ENCODE assay signal across 10 cellular contexts in genomic region chr17:44315760-44316731, GRCh38. TPM values are rescaled to one million over a fixed set of nuclear protein-coding genes. Genes with fewer than 3 reads are reported as not detected.
DNase-seq lines count a peak whose midpoint lies in the region; ATAC-seq, FAIRE-seq and TF ChIP-seq lines count a peak whose summit lies in the region.
"Had no signal": no experiment of that assay in that cellular context is flagged by ENCODE, and none has a peak within 500 bp of the region (broad histone marks: within the 10 kb centered on the region; RNA-seq: fewer than 3 reads in every experiment).

No MANE protein-coding gene starts in this region.

- no peaks in the 10 kb centered on the region for H3K9me2 ChIP-seq in HCT116 (ENCODE audit: insufficient read depth)

- POLR2A ChIA-PET in CD4-positive, alpha-beta T cell (lab: Charles Lee) = interaction anchor here (0.9 to 3.8 kb wide), 8 partner anchors 11 to 130 kb away, joined by 3 to 29 read pairs (median 7); partner anchors contain the start of genes TMUB2 and UBTF
- POLR2A ChIA-PET in HCT116 (lab: Charles Lee) = interaction anchor here (0.9 kb wide), 1 partner anchor 95 kb away, joined by 3 read pairs; no protein-coding TSS in a partner anchor
- POLR2A ChIA-PET in GM12878 (lab: Charles Lee) = interaction anchor here (0.7 to 1.0 kb wide), 2 partner anchors 11 to 118 kb away, joined by 3 read pairs; no protein-coding TSS in a partner anchor

- peak; percentile 54 for FAIRE-seq in GM12878 (lab: Jason Lieb, UNC)
- no peak for FAIRE-seq in kidney (lab: Jason Lieb, UNC)

- peak overlapping the region; percentile 68 for H3K4me3 Mint-ChIP-seq in CD4-positive, alpha-beta T cell
- H3K4me3 Mint-ChIP-seq in mesothelial cell of epicardium = peak overlapping the region; percentile 62

- no peaks in the 10 kb centered on the region for H3K9me3 ChIP-seq in CD4-positive, alpha-beta T cell (ENCODE audit: control insufficient read depth, low read length)
- H3K9me3 ChIP-seq in HCT116 (ENCODE audit: control insufficient read depth in 1 of 2, insufficient read depth in 1 of 2, low read depth in 1 of 2, low read length in 2 of 2) (no peaks in the 10 kb centered on the region), GM12878 (replicated peaks; ENCODE audit: control insufficient read depth, insufficient read depth, low read length) (no peaks in the 10 kb centered on the region), kidney (ENCODE audit: control insufficient read depth in 1 of 2, low read length in 2 of 2) (no peaks in the 10 kb centered on the region), ovary (no peaks in the 10 kb centered on the region)

- H3K4me1 ChIP-seq in HCT116 (ENCODE audit: control insufficient read depth in 1 of 2, insufficient read depth in 2 of 2, low read length in 2 of 2) = peaks cover 2 to 38% of the 10 kb centered on the region in 2 experiments; a peak in 2 of 4 replicates
- H3K4me1 ChIP-seq in GM12878 (ENCODE audit: control insufficient read depth, insufficient read depth, low read length) = peaks cover 14% of the 10 kb centered on the region
- peaks cover 0 to 4% of the 10 kb centered on the region in 2 donors for H3K4me1 ChIP-seq in kidney (ENCODE audit: control insufficient read depth in 1 of 2, insufficient read depth in 1 of 2, low read depth in 1 of 2, low read length in 2 of 2)
- H3K4me1 ChIP-seq in ovary (ENCODE audit: insufficient read depth) = peaks cover 3% of the 10 kb centered on the region

- RAD21 ChIA-PET in HCT116 (lab: Charles Lee; ENCODE audit: low non-redundant PET in 1 of 2, low total read pairs in 2 of 2, uncharacterized antibody in 2 of 2, unreplicated experiment in 2 of 2) (no interaction called here), GM12878 (lab: Charles Lee; ENCODE audit: unreplicated experiment) (interaction anchor here (0.7 kb wide), 1 partner anchor 108 kb away, joined by 3 read pairs; no protein-coding TSS in a partner anchor)

- peaks cover 14% of the 10 kb centered on the region for H3K36me3 Mint-ChIP-seq in CD4-positive, alpha-beta T cell (ENCODE audit: low read depth)
- peaks cover 6% of the 10 kb centered on the region for H3K36me3 Mint-ChIP-seq in mesothelial cell of epicardium

- peak overlapping the region; percentile 73 for H3K4me2 ChIP-seq in HCT116 (ENCODE audit: low read length)
- H3K4me2 ChIP-seq in GM12878 (ENCODE audit: control insufficient read depth, insufficient read depth) = peak overlapping the region; percentile 63

- H2AFZ ChIP-seq in HCT116 (ENCODE audit: low read depth, low read length, poor library complexity, severe bottlenecking) (no peak overlapping the region), GM12878 (ENCODE audit: control insufficient read depth, low read depth, low read length) (no peak overlapping the region)

- no TSS peak for BruUV-seq in HCT116 (replicated peaks; lab: Mats Ljungman, UMichigan)
- BruUV-seq in GM12878 (replicated peaks; lab: Mats Ljungman, UMichigan) = no TSS peak

- intact Hi-C loops in CD4-positive, alpha-beta T cell (cut with DNase I, micrococcal nuclease) = no loop called here
- intact Hi-C loops in HCT116 (cut with micrococcal nuclease) (no loop called here), GM12878 (cut with micrococcal nuclease; ENCODE audit: unreplicated experiment) (no loop called here), kidney (cut with DNase I) (no loop called here), ovary (cut with DNase I) (no loop called here)

- H3K79me2 ChIP-seq in HCT116 (ENCODE audit: insufficient read depth, low read length) = peaks cover 4% of the 10 kb centered on the region; the same call in 1 of the 2 replicates
- H3K79me2 ChIP-seq in GM12878 (ENCODE audit: control insufficient read depth, insufficient read depth, low read length) = no peaks in the 10 kb centered on the region

- WGBS in GM12878 (ENCODE audit: insufficient coverage, insufficient replicate concordance, low lambda C conversion rate, missing lambda C conversion rate) = 21% methylated on average over 38 of the region's 38 CpGs
- 7 to 8% (median 8%) methylated on average over 38 of the region's 38 CpGs for WGBS in ovary, 3 donors

- no peak for TF ChIP-seq CTCF in CD4-positive, alpha-beta T cell (IDR thresholded peaks at IDR 0.05)
- TF ChIP-seq CTCF in HCT116 (IDR thresholded peaks at IDR 0.05 in 2 of 3, conservative IDR thresholded peaks at IDR 0.05 in 1 of 3; ENCODE audit: borderline replicate concordance in 1 of 3, insufficient read depth in 1 of 3, low read depth in 2 of 3, low read length in 2 of 3) (no peak), GM12878 (IDR thresholded peaks at IDR 0.05 in 2 of 3, conservative IDR thresholded peaks at IDR 0.05 in 1 of 3; ENCODE audit: control insufficient read depth in 2 of 3, extremely low read depth in 1 of 3, insufficient read depth in 1 of 3, low read depth in 3 of 3, low read length in 3 of 3) (no peak), mesothelial cell of epicardium (IDR thresholded peaks at IDR 0.05; ENCODE audit: unreplicated experiment) (no peak), kidney (IDR thresholded peaks at IDR 0.05; ENCODE audit: borderline replicate concordance, extremely low read depth, insufficient read depth) (no peak), ovary (IDR thresholded peaks at IDR 0.05) (no peak)

- H3K27me3 Mint-ChIP-seq in CD4-positive, alpha-beta T cell = peaks cover 51% of the 10 kb centered on the region
- H3K27me3 Mint-ChIP-seq in mesothelial cell of epicardium (ENCODE audit: low read depth) = peaks cover 72% of the 10 kb centered on the region

- H3K4me1 Mint-ChIP-seq in CD4-positive, alpha-beta T cell (ENCODE audit: low read depth) = peaks cover 21% of the 10 kb centered on the region
- peaks cover 10% of the 10 kb centered on the region for H3K4me1 Mint-ChIP-seq in mesothelial cell of epicardium

- TF ChIP-seq POLR2A in HCT116 (IDR thresholded peaks at IDR 0.05; ENCODE audit: borderline replicate concordance, extremely low read depth, insufficient read depth, insufficient read length) (no peak), GM12878 (IDR thresholded peaks at IDR 0.05; ENCODE audit: low read depth, low read length) (peak; percentile 43; the same call in 1 of the 2 replicates), ovary (IDR thresholded peaks at IDR 0.05) (no peak)

- DNase-seq in CD4-positive, alpha-beta T cell = no peak
- no peak for DNase-seq in HCT116 (ENCODE audit: low read depth, low spot score)
- DNase-seq in GM12878 (ENCODE audit: low read depth, low spot score) = no peak
- DNase-seq in mesothelial cell of epicardium (ENCODE audit: low spot score in 2 of 2, unreplicated experiment in 2 of 2) = no peak
- no peak for DNase-seq in kidney
- no peak for DNase-seq in NOMO-1 treated with dmso at 0.1 percent for 144 hours (lab: John Stamatoyannopoulos, UW; ENCODE audit: unreplicated experiment)
- no peak for DNase-seq in kidney tubule cell (ENCODE audit: low spot score)
- no peak for DNase-seq in ovary
- DNase-seq: foreskin melanocyte, NCI-H1930 had no signal

- peaks cover 28% of the 10 kb centered on the region for H3K27me3 ChIP-seq in CD4-positive, alpha-beta T cell (ENCODE audit: control insufficient read depth, insufficient read depth, low read length)
- H3K27me3 ChIP-seq in HCT116 (ENCODE audit: insufficient read depth, low read length) (no peaks in the 10 kb centered on the region), GM12878 (replicated peaks in 1 of 2; ENCODE audit: control insufficient read depth in 2 of 2, insufficient read depth in 2 of 2, low read length in 1 of 2) (peaks cover 4 to 14% of the 10 kb centered on the region in 2 experiments; a peak in 3 of 4 replicates), ovary (peaks cover 3% of the 10 kb centered on the region)

- no peaks in the 10 kb centered on the region for H3K9me3 Mint-ChIP-seq in CD4-positive, alpha-beta T cell
- H3K9me3 Mint-ChIP-seq in mesothelial cell of epicardium = no peaks in the 10 kb centered on the region

- H3K9ac ChIP-seq in HCT116 (ENCODE audit: low read length) (no peak overlapping the region), GM12878 (ENCODE audit: control insufficient read depth, insufficient read depth, low read length) (no peak overlapping the region), kidney (ENCODE audit: low read length in 2 of 2) (no peak overlapping the region)

- no peak for TF ChIP-seq EP300 in GM12878 (IDR thresholded peaks at IDR 0.05; ENCODE audit: borderline replicate concordance in 1 of 2, control insufficient read depth in 1 of 2, low read depth in 2 of 2, low read length in 2 of 2)
- TF ChIP-seq EP300 in ovary (IDR thresholded peaks at IDR 0.05) = no peak

- TF ChIP-seq RAD21 in HCT116 (IDR thresholded peaks at IDR 0.05; ENCODE audit: low read depth) (no peak), GM12878 (IDR thresholded peaks at IDR 0.05; ENCODE audit: insufficient read depth, low read depth, low read length) (no peak)

- H4K20me1 ChIP-seq in HCT116 (ENCODE audit: insufficient read depth) (no peaks in the 10 kb centered on the region), GM12878 (ENCODE audit: control insufficient read depth, insufficient read depth) (0 out of 2 replicates have a peak, but pooled peaks cover 2% of the 10 kb centered on the region)

- H3K36me3 ChIP-seq in HCT116 (ENCODE audit: control insufficient read depth in 1 of 2, insufficient read depth in 2 of 2, low read length in 2 of 2) (peaks cover 9 to 17% of the 10 kb centered on the region in 2 experiments; a peak in 3 of 4 replicates), GM12878 (ENCODE audit: control insufficient read depth in 2 of 2, insufficient read depth in 2 of 2, low read length in 1 of 2) (peaks cover 0 to 13% of the 10 kb centered on the region in 2 experiments; a peak in 3 of 4 replicates), kidney (ENCODE audit: control insufficient read depth in 1 of 2, insufficient read depth in 2 of 2, low read length in 2 of 2) (peaks cover 7 to 10% of the 10 kb centered on the region in 2 donors), ovary (no peaks in the 10 kb centered on the region)

- H3K27ac ChIP-seq in CD4-positive, alpha-beta T cell (ENCODE audit: low read depth, low read length) = no peak overlapping the region
- no peak overlapping the region for H3K27ac ChIP-seq in HCT116 (ENCODE audit: low read depth, low read length)
- no peak overlapping the region for H3K27ac ChIP-seq in GM12878 (ENCODE audit: control insufficient read depth, insufficient read depth)
- no peak overlapping the region for H3K27ac ChIP-seq in kidney (ENCODE audit: low read depth in 2 of 2, low read length in 2 of 2)
- H3K27ac ChIP-seq in ovary = no peak overlapping the region

- in situ Hi-C loops in GM12878 (cut with MboI) = no loop called here

- H3K27ac Mint-ChIP-seq in CD4-positive, alpha-beta T cell = no peak overlapping the region
- H3K27ac Mint-ChIP-seq in mesothelial cell of epicardium = no peak overlapping the region

- CTCF ChIA-PET in CD4-positive, alpha-beta T cell (lab: Charles Lee) = interaction anchor here (1.0 kb wide), 1 partner anchor 16 kb away, joined by 3 read pairs; no protein-coding TSS in a partner anchor
- CTCF ChIA-PET in HCT116 (lab: Charles Lee) (interaction anchor here (0.6 to 1.3 kb wide), 3 partner anchors 11 to 96 kb away, joined by 3 read pairs; no protein-coding TSS in a partner anchor), GM12878 (lab: Yijun Ruan, JAX) (interaction anchor here (1.9 kb wide), 1 partner anchor 106 kb away, joined by 7 read pairs; no protein-coding TSS in a partner anchor)

- no peak for ATAC-seq in CD4-positive, alpha-beta T cell (ENCODE audit: poor library complexity)
- no peak for ATAC-seq in HCT116
- peak; percentile 15 for ATAC-seq in GM12878

- SMC1A ChIA-PET in GM12878 (lab: Charles Lee; ENCODE audit: uncharacterized antibody, unreplicated experiment) = interaction anchor here (2.0 kb wide), 1 partner anchor 11 kb away, joined by 5 read pairs; no protein-coding TSS in a partner anchor

- H3K4me3 ChIP-seq in HCT116 (replicated peaks in 1 of 2; ENCODE audit: low read depth in 1 of 2, low read length in 2 of 2) (peak overlapping the region; percentile 25 to 38), GM12878 (peak overlapping the region; percentile 22; the same call in 1 of the 2 replicates), kidney (ENCODE audit: low read length in 2 of 2) (no peak overlapping the region), ovary (no peak overlapping the region)

RNA-seq across cellular contexts. Expression of gene RUNDC3A, which starts 7.6 kb away (rescaled TPM):
- not detected for total RNA-seq in CD4-positive, alpha-beta T cell
- total RNA-seq in HCT116 (2021; ENCODE audit: unreplicated experiment) = 0.61 TPM
- polyA plus RNA-seq in HCT116 (2012) = 0.72 and 1.3 TPM in 2 replicates
- total RNA-seq in GM12878 (2013; cell fraction: nucleolus; rRNA removed) = not detected in 2 replicates
- not detected in 2 replicates for total RNA-seq in GM12878 (2014; rRNA removed)
- total RNA-seq in GM12878 (2014; rRNA removed; fragmentation: Illumina TruSeq; extraction: Trizol) = not detected in 2 replicates
- not detected in 2 replicates for total RNA-seq in GM12878 (2021)
- not detected for polyA plus RNA-seq in GM12878 (2011; ENCODE audit: low read depth)
- 0.07 TPM in 1 of 2 replicates, not detected in the other for polyA plus RNA-seq in GM12878 (2011; rRNA removed)
- not detected in 2 replicates for polyA plus RNA-seq in GM12878 (2011; cell fraction: cytosol; rRNA removed)
- not detected in 2 replicates for polyA plus RNA-seq in GM12878 (2011; cell fraction: nucleus; rRNA removed)
- polyA plus RNA-seq in GM12878 (2012) = 0.08 and 0.39 TPM in 2 replicates
- polyA plus RNA-seq in GM12878 (2014; fragmentation: Illumina TruSeq; extraction: Trizol) = not detected in 2 replicates
- polyA plus RNA-seq in GM12878 (2014; fragmentation: Nextera tagmentation; extraction: Ambion mirVana) = not detected
- polyA plus RNA-seq in GM12878 (2014; rRNA removed) = 0.36 TPM in 1 of 2 replicates, not detected in the other
- polyA plus RNA-seq in GM12878 (2016; fragmentation: Nextera tagmentation; extraction: Ambion mirVana) = under 1 TPM in 1 of 2 experiments, not detected in 1; 0.17 TPM
- polyA minus RNA-seq in GM12878 (2011; rRNA and poly(A)+ RNA removed) = not detected in 2 replicates
- polyA minus RNA-seq in GM12878 (2011; cell fraction: cytosol; rRNA and poly(A)+ RNA removed) = not detected in 2 replicates
- not detected in 2 replicates for polyA minus RNA-seq in GM12878 (2011; cell fraction: nucleus; rRNA and poly(A)+ RNA removed)
- 0.34 to 0.60 TPM (median 0.53 TPM) in 3 replicates for total RNA-seq in mesothelial cell of epicardium
- total RNA-seq in kidney = 2.2 TPM
- polyA plus RNA-seq in kidney (ENCODE audit: insufficient read depth, low read depth, low replicate concordance) = 6.4 TPM
- 1 to 10 TPM in 3 of 7 donors, under 1 TPM in 4; 0.24 to 5.4 (median 0.69) TPM for total RNA-seq in ovary
- 1 to 10 TPM; 1.9 to 2.1 TPM for polyA plus RNA-seq in ovary

RNA-seq across cellular contexts. Expression of gene SLC25A39, which starts 8.6 kb away (rescaled TPM):
- 10 to 100 TPM; 55.5 to 65.5 TPM for total RNA-seq in CD4-positive, alpha-beta T cell
- total RNA-seq in HCT116 (2021; ENCODE audit: unreplicated experiment) = 326 TPM
- 372 and 379 TPM in 2 replicates for polyA plus RNA-seq in HCT116 (2012)
- total RNA-seq in GM12878 (2013; cell fraction: nucleolus; rRNA removed) = 47.3 and 49.5 TPM in 2 replicates
- total RNA-seq in GM12878 (2014; rRNA removed) = 175 and 192 TPM in 2 replicates
- total RNA-seq in GM12878 (2014; rRNA removed; fragmentation: Illumina TruSeq; extraction: Trizol) = 85.8 and 95.1 TPM in 2 replicates
- 190 and 198 TPM in 2 replicates for total RNA-seq in GM12878 (2021)
- 40.5 TPM for polyA plus RNA-seq in GM12878 (2011; ENCODE audit: low read depth)
- polyA plus RNA-seq in GM12878 (2011; rRNA removed) = 27.2 and 62.1 TPM in 2 replicates
- 106 and 140 TPM in 2 replicates for polyA plus RNA-seq in GM12878 (2011; cell fraction: cytosol; rRNA removed)
- polyA plus RNA-seq in GM12878 (2011; cell fraction: nucleus; rRNA removed) = 226 and 301 TPM in 2 replicates
- polyA plus RNA-seq in GM12878 (2012) = 94.3 and 110 TPM in 2 replicates
- 21.0 and 108 TPM in 2 replicates for polyA plus RNA-seq in GM12878 (2014; fragmentation: Illumina TruSeq; extraction: Trizol)
- 1 to 10 TPM; 3.5 to 7.5 TPM for polyA plus RNA-seq in GM12878 (2014; fragmentation: Nextera tagmentation; extraction: Ambion mirVana)
- 227 and 273 TPM in 2 replicates for polyA plus RNA-seq in GM12878 (2014; rRNA removed)
- polyA plus RNA-seq in GM12878 (2016; fragmentation: Nextera tagmentation; extraction: Ambion mirVana) = 100 to 1,000 TPM; 242 to 270 TPM
- 28.4 and 48.2 TPM in 2 replicates for polyA minus RNA-seq in GM12878 (2011; rRNA and poly(A)+ RNA removed)
- 39.4 and 51.5 TPM in 2 replicates for polyA minus RNA-seq in GM12878 (2011; cell fraction: cytosol; rRNA and poly(A)+ RNA removed)
- 34.2 and 60.8 TPM in 2 replicates for polyA minus RNA-seq in GM12878 (2011; cell fraction: nucleus; rRNA and poly(A)+ RNA removed)
- 106 to 113 TPM (median 112 TPM) in 3 replicates for total RNA-seq in mesothelial cell of epicardium
- 107 TPM for total RNA-seq in kidney
- polyA plus RNA-seq in kidney (ENCODE audit: insufficient read depth, low read depth, low replicate concordance) = 389 TPM
- total RNA-seq in ovary = 100 to 1,000 TPM in 1 of 7 donors, 10 to 100 TPM in 6; 47.7 to 111 (median 64.0) TPM
- 10 to 100 TPM; 15.9 to 46.1 TPM for polyA plus RNA-seq in ovary

RNA-seq across cellular contexts. Expression of gene GRN, which starts 29.1 kb away (rescaled TPM):
- 10 to 100 TPM; 15.3 to 16.1 TPM for total RNA-seq in CD4-positive, alpha-beta T cell
- 206 TPM for total RNA-seq in HCT116 (2021; ENCODE audit: unreplicated experiment)
- 276 and 326 TPM in 2 replicates for polyA plus RNA-seq in HCT116 (2012)
- 191 and 195 TPM in 2 replicates for total RNA-seq in GM12878 (2013; cell fraction: nucleolus; rRNA removed)
- 275 and 367 TPM in 2 replicates for total RNA-seq in GM12878 (2014; rRNA removed)
- 64.5 and 85.4 TPM in 2 replicates for total RNA-seq in GM12878 (2014; rRNA removed; fragmentation: Illumina TruSeq; extraction: Trizol)
- 361 and 389 TPM in 2 replicates for total RNA-seq in GM12878 (2021)
- polyA plus RNA-seq in GM12878 (2011; ENCODE audit: low read depth) = 195 TPM
- polyA plus RNA-seq in GM12878 (2011; rRNA removed) = 10.5 and 58.2 TPM in 2 replicates
- 78.4 and 102 TPM in 2 replicates for polyA plus RNA-seq in GM12878 (2011; cell fraction: cytosol; rRNA removed)
- polyA plus RNA-seq in GM12878 (2011; cell fraction: nucleus; rRNA removed) = 485 and 500 TPM in 2 replicates
- 241 and 346 TPM in 2 replicates for polyA plus RNA-seq in GM12878 (2012)
- polyA plus RNA-seq in GM12878 (2014; fragmentation: Illumina TruSeq; extraction: Trizol) = 30.9 and 120 TPM in 2 replicates
- polyA plus RNA-seq in GM12878 (2014; fragmentation: Nextera tagmentation; extraction: Ambion mirVana) = 10 to 100 TPM; 22.3 to 33.2 TPM
- 158 and 192 TPM in 2 replicates for polyA plus RNA-seq in GM12878 (2014; rRNA removed)
- polyA plus RNA-seq in GM12878 (2016; fragmentation: Nextera tagmentation; extraction: Ambion mirVana) = 100 to 1,000 TPM; 351 to 363 TPM
- 55.3 and 92.2 TPM in 2 replicates for polyA minus RNA-seq in GM12878 (2011; rRNA and poly(A)+ RNA removed)
- polyA minus RNA-seq in GM12878 (2011; cell fraction: cytosol; rRNA and poly(A)+ RNA removed) = 92.2 and 92.5 TPM in 2 replicates
- 83.1 and 106 TPM in 2 replicates for polyA minus RNA-seq in GM12878 (2011; cell fraction: nucleus; rRNA and poly(A)+ RNA removed)
- 128 to 144 TPM (median 137 TPM) in 3 replicates for total RNA-seq in mesothelial cell of epicardium
- 353 TPM for total RNA-seq in kidney
- 235 TPM for polyA plus RNA-seq in kidney (ENCODE audit: insufficient read depth, low read depth, low replicate concordance)
- 100 to 1,000 TPM in 4 of 7 donors, 10 to 100 TPM in 3; 79.7 to 173 (median 112) TPM for total RNA-seq in ovary
- polyA plus RNA-seq in ovary = 10 to 100 TPM; 70.6 to 86.5 TPM

RNA-seq across cellular contexts. Expression of gene FAM171A2, which starts 47.6 kb away (rescaled TPM):
- total RNA-seq in CD4-positive, alpha-beta T cell = under 1 TPM; 0.08 to 0.19 TPM
- total RNA-seq in HCT116 (2021; ENCODE audit: unreplicated experiment) (18.0 TPM), GM12878 (2014; rRNA removed) (1.1 and 1.3 TPM in 2 replicates), GM12878 (2014; rRNA removed; fragmentation: Illumina TruSeq; extraction: Trizol) (0.09 and 0.36 TPM in 2 replicates), GM12878 (2021) (1.3 and 1.7 TPM in 2 replicates), mesothelial cell of epicardium (58.0 to 64.7 TPM (median 60.7 TPM) in 3 replicates), kidney (0.94 TPM), ovary (10 to 100 TPM in 6 of 7 donors, 1 to 10 TPM in 1; 8.5 to 23.7 (median 11.5) TPM)
- 12.5 and 12.7 TPM in 2 replicates for polyA plus RNA-seq in HCT116 (2012)
- total RNA-seq in GM12878 (2013; cell fraction: nucleolus; rRNA removed) = 0.37 TPM in 1 of 2 replicates, not detected in the other
- 0.10 TPM for polyA plus RNA-seq in GM12878 (2011; ENCODE audit: low read depth)
- polyA plus RNA-seq in GM12878 (2011; rRNA removed) (0.04 and 0.18 TPM in 2 replicates), GM12878 (2014; fragmentation: Illumina TruSeq; extraction: Trizol) (0.13 TPM in 1 of 2 replicates, not detected in the other), GM12878 (2014; fragmentation: Nextera tagmentation; extraction: Ambion mirVana) (under 1 TPM in 1 of 2 experiments, not detected in 1; 0.09 TPM), GM12878 (2014; rRNA removed) (0.82 and 1.1 TPM in 2 replicates), GM12878 (2016; fragmentation: Nextera tagmentation; extraction: Ambion mirVana) (under 1 TPM in 1 of 2 experiments, not detected in 1; 0.08 TPM), kidney (ENCODE audit: insufficient read depth, low read depth, low replicate concordance) (1.6 TPM), ovary (1 to 10 TPM in 1 of 2 donors, under 1 TPM in 1; 0.17 to 3.6 TPM)
- 0.16 and 0.33 TPM in 2 replicates for polyA plus RNA-seq in GM12878 (2011; cell fraction: cytosol; rRNA removed)
- 0.34 and 0.39 TPM in 2 replicates for polyA plus RNA-seq in GM12878 (2011; cell fraction: nucleus; rRNA removed)
- polyA plus RNA-seq in GM12878 (2012) = 0.57 and 0.59 TPM in 2 replicates
- polyA minus RNA-seq in GM12878 (2011; rRNA and poly(A)+ RNA removed) = 0.22 and 0.41 TPM in 2 replicates
- polyA minus RNA-seq in GM12878 (2011; cell fraction: cytosol; rRNA and poly(A)+ RNA removed) = 0.83 TPM in 1 of 2 replicates, not detected in the other
- 0.12 and 0.38 TPM in 2 replicates for polyA minus RNA-seq in GM12878 (2011; cell fraction: nucleus; rRNA and poly(A)+ RNA removed)

RNA-seq across cellular contexts. Expression of gene SLC4A1, which starts 48.1 kb away (rescaled TPM):
- total RNA-seq in CD4-positive, alpha-beta T cell = not detected
- total RNA-seq in HCT116 (2021; ENCODE audit: unreplicated experiment) = 0.22 TPM
- polyA plus RNA-seq in HCT116 (2012) = 0.03 TPM in 1 of 2 replicates, not detected in the other
- total RNA-seq in GM12878 (2013; cell fraction: nucleolus; rRNA removed) = not detected in 2 replicates
- total RNA-seq in GM12878 (2014; rRNA removed) = not detected in 2 replicates
- not detected in 2 replicates for total RNA-seq in GM12878 (2014; rRNA removed; fragmentation: Illumina TruSeq; extraction: Trizol)
- total RNA-seq in GM12878 (2021) = not detected in 2 replicates
- not detected for polyA plus RNA-seq in GM12878 (2011; ENCODE audit: low read depth)
- polyA plus RNA-seq in GM12878 (2011; rRNA removed) = not detected in 2 replicates
- not detected in 2 replicates for polyA plus RNA-seq in GM12878 (2011; cell fraction: cytosol; rRNA removed)
- polyA plus RNA-seq in GM12878 (2011; cell fraction: nucleus; rRNA removed) = not detected in 2 replicates
- 0.03 TPM in 1 of 2 replicates, not detected in the other for polyA plus RNA-seq in GM12878 (2012)
- not detected in 2 replicates for polyA plus RNA-seq in GM12878 (2014; fragmentation: Illumina TruSeq; extraction: Trizol)
- not detected for polyA plus RNA-seq in GM12878 (2014; fragmentation: Nextera tagmentation; extraction: Ambion mirVana)
- polyA plus RNA-seq in GM12878 (2014; rRNA removed) = 0.03 and 0.04 TPM in 2 replicates
- not detected for polyA plus RNA-seq in GM12878 (2016; fragmentation: Nextera tagmentation; extraction: Ambion mirVana)
- polyA minus RNA-seq in GM12878 (2011; rRNA and poly(A)+ RNA removed) = not detected in 2 replicates
- not detected in 2 replicates for polyA minus RNA-seq in GM12878 (2011; cell fraction: cytosol; rRNA and poly(A)+ RNA removed)
- polyA minus RNA-seq in GM12878 (2011; cell fraction: nucleus; rRNA and poly(A)+ RNA removed) = not detected in 2 replicates
- total RNA-seq in mesothelial cell of epicardium = not detected in 3 replicates
- total RNA-seq in kidney = 2.1 TPM
- polyA plus RNA-seq in kidney (ENCODE audit: insufficient read depth, low read depth, low replicate concordance) = 201 TPM
- total RNA-seq in ovary = 1 to 10 TPM in 1 of 7 donors, under 1 TPM in 3, not detected in 3; 0.08 to 3.2 (median 0.35) TPM
- not detected for polyA plus RNA-seq in ovary

Comparison
In these comparisons a context has a peak if more than half of its experiments do, and no peak if none do; other contexts are left out.
1. H3K4me3 ChIP-seq: peak in HCT116 (2 of 2) and GM12878 (single experiment); none in kidney (0 of 2) and ovary (single experiment).